23 cellular contexts compared by ENCODE assay signal in the genomic region with DNA sequence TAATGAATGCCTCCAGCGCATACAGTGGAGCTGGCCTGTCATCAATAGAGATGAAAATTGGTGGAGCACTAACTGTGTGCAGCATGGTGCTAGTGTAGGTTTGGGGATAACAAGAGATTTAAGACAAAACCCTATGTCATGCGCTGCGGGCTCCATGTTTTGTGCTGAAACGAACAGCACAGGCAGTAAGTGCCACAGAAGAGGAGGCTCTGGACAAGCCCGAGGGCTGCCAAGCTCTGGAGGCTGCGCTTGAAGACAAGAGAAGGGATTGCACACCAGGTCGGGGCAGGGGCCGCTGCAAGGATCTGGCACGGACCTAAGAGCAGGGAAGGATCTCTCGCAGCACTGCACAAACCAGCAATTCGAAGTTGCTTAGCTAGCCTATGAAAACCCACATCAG.
"Had no signal": no experiment of that assay in that cellular context is flagged by ENCODE, and none has a peak within 500 bp of the region (broad histone marks: within the 10 kb centered on the region; RNA-seq: fewer than 3 reads in every experiment).

No MANE protein-coding gene starts in this region.

- H3K27ac ChIP-seq: SJSA1, SK-N-MC had no signal

- H3K27ac Mint-ChIP-seq: IgD-negative memory B cell had no signal

- H3K9me3 ChIP-seq: SJSA1 had no signal

- H3K36me3 ChIP-seq: SJSA1 had no signal

- H3K36me3 Mint-ChIP-seq: IgD-negative memory B cell had no signal

- H3K4me3 ChIP-seq: K562, SJSA1, SK-N-MC had no signal

- H3K4me3 Mint-ChIP-seq: IgD-negative memory B cell had no signal

- H3K27me3 Mint-ChIP-seq: IgD-negative memory B cell had no signal

- DNase-seq: MV-4-11, NCI-H1048, NCI-H1105, NCI-H1417, NCI-H1436 treated with DMSO at 0.1 percent for 48 hours, NCI-H1694, NCI-H187 treated with DMSO at 0.1 percent for 48 hours, NCI-H2029 treated with DMSO at 0.1 percent for 48 hours, NCI-H2171 treated with DMSO at 0.1 percent for 48 hours, NCI-H345, NCI-H446 treated with DMSO at 0.1 percent for 48 hours, NCI-H524 treated with DMSO at 0.1 percent for 48 hours, NCI-H69, NCI-H774, Right ventricle myocardium superior, RPMI8226, SIG-M5 had no signal

- H3K4me1 Mint-ChIP-seq: IgD-negative memory B cell had no signal

- FAIRE-seq: HepG2, K562, RCC 7860 had no signal

- H3K27me3 ChIP-seq: SJSA1 had no signal
